Comparison of ENCODE assay signal across 14 cellular contexts in the genomic region with DNA sequence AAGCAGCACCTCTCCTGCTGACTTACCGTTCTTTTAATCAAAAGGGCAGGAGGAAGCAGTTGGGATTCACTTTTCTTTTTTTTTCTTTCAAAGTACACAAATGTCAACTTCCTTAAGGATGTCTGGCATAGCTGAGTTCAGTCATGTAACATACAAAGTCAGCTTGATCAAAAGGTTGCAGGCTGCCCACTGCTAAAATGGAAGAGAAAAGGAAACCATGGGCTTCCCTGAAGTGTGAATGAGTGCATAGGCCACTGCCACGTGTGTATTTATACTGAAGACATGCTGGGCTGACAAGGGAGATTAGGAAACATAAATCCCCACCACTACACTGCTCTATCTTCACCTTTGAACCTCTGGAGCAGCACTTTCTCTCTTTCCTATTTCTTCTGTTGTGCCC.
A peak's percentile ranks its signal among the peaks of the same experiment; 100 is the strongest.
DNase-seq lines count a peak whose midpoint lies in the region; ATAC-seq and TF ChIP-seq lines count a peak whose summit lies in the region.
"Had no signal": no experiment of that assay in that cellular context is flagged by ENCODE, and none has a peak within 500 bp of the region (broad histone marks: within the 10 kb centered on the region; RNA-seq: fewer than 3 reads in every experiment).

No MANE protein-coding gene starts in this region.

- no peak overlapping the region for H3K4me2 ChIP-seq in HCT116 (ENCODE audit: low read length)

- no peaks in the 10 kb centered on the region for H3K9me3 Mint-ChIP-seq in CD4-positive, alpha-beta memory T cell
- H3K9me3 Mint-ChIP-seq: CD4-positive, alpha-beta T cell; H9; IgD-negative memory B cell had no signal

- no peak for TF ChIP-seq POLR2A in HCT116 (IDR thresholded peaks at IDR 0.05; ENCODE audit: borderline replicate concordance, extremely low read depth, insufficient read depth, insufficient read length)
- no peak for TF ChIP-seq POLR2A in esophagus muscularis mucosa (IDR thresholded peaks at IDR 0.05; ENCODE audit: low read depth)

- 0 out of 4 replicates have a peak, but pooled peaks cover 0 to 4% of the 10 kb centered on the region in 2 experiments for H3K36me3 ChIP-seq in HCT116 (ENCODE audit: control insufficient read depth in 1 of 2, insufficient read depth in 2 of 2, low read length in 2 of 2)
- no peaks in the 10 kb centered on the region for H3K36me3 ChIP-seq in esophagus muscularis mucosa
- no peaks in the 10 kb centered on the region for H3K36me3 ChIP-seq in CD4-positive, alpha-beta memory T cell (ENCODE audit: insufficient read depth, low read length)

- ATAC-seq in HCT116 (no peak), left lobe of liver (peak; percentile 37)

- intact Hi-C loops in HCT116 (cut with micrococcal nuclease): no loop called here
- intact Hi-C loops in esophagus muscularis mucosa (cut with DNase I): no loop called here
- intact Hi-C loops in CD4-positive, alpha-beta memory T cell (cut with micrococcal nuclease): no loop called here

- H3K27me3 Mint-ChIP-seq in CD4-positive, alpha-beta memory T cell: no peaks in the 10 kb centered on the region
- H3K27me3 Mint-ChIP-seq: B cell; CD4-positive, alpha-beta T cell; IgD-negative memory B cell had no signal

- peaks cover 25 to 54% of the 10 kb centered on the region in 2 experiments for H3K4me1 ChIP-seq in HCT116 (ENCODE audit: control insufficient read depth in 1 of 2, insufficient read depth in 2 of 2, low read length in 2 of 2)
- peaks cover 21 to 38% (median 24%) of the 10 kb centered on the region in 4 donors for H3K4me1 ChIP-seq in esophagus muscularis mucosa
- H3K4me1 ChIP-seq in CD4-positive, alpha-beta memory T cell (ENCODE audit: insufficient read depth, low read length): no peaks in the 10 kb centered on the region

- TF ChIP-seq CTCF in HCT116 (IDR thresholded peaks at IDR 0.05 in 2 of 3, conservative IDR thresholded peaks at IDR 0.05 in 1 of 3; ENCODE audit: borderline replicate concordance in 1 of 3, insufficient read depth in 1 of 3, low read depth in 2 of 3, low read length in 2 of 3) (no peak), esophagus muscularis mucosa (IDR thresholded peaks at IDR 0.05) (no peak)

- H2AFZ ChIP-seq in HCT116 (ENCODE audit: low read depth, low read length, poor library complexity, severe bottlenecking): no peak overlapping the region

- H3K9me3 ChIP-seq in HCT116 (ENCODE audit: control insufficient read depth in 1 of 2, insufficient read depth in 1 of 2, low read depth in 1 of 2, low read length in 2 of 2): no peaks in the 10 kb centered on the region
- H3K9me3 ChIP-seq in esophagus muscularis mucosa: no peaks in the 10 kb centered on the region
- H3K9me3 ChIP-seq in CD4-positive, alpha-beta memory T cell (ENCODE audit: control insufficient read depth in 1 of 2, low read length in 2 of 2): no peaks in the 10 kb centered on the region

- POLR2A ChIA-PET in HCT116 (lab: Charles Lee): no interaction called here
- POLR2A ChIA-PET in CD4-positive, alpha-beta memory T cell (lab: Charles Lee; ENCODE audit: partially characterized antibody): no interaction called here

- H3K9ac ChIP-seq in HCT116 (ENCODE audit: low read length): no peak overlapping the region

- no peaks in the 10 kb centered on the region for H3K9me2 ChIP-seq in HCT116 (ENCODE audit: insufficient read depth)

- peaks cover 99% of the 10 kb centered on the region for H3K79me2 ChIP-seq in HCT116 (ENCODE audit: insufficient read depth, low read length)

- no peaks in the 10 kb centered on the region for H4K20me1 ChIP-seq in HCT116 (ENCODE audit: insufficient read depth)

- 35% methylated on average over 2 of the region's 2 CpGs for WGBS in esophagus muscularis mucosa

- TF ChIP-seq RAD21 in HCT116 (IDR thresholded peaks at IDR 0.05; ENCODE audit: low read depth): no peak

- RAD21 ChIA-PET in HCT116 (lab: Charles Lee; ENCODE audit: low non-redundant PET in 1 of 2, low total read pairs in 2 of 2, uncharacterized antibody in 2 of 2, unreplicated experiment in 2 of 2): no interaction called here

- peaks cover 3 to 7% of the 10 kb centered on the region in 2 donors for H3K36me3 Mint-ChIP-seq in CD4-positive, alpha-beta memory T cell

- no peak for TF ChIP-seq EP300 in esophagus muscularis mucosa (IDR thresholded peaks at IDR 0.05)

- CTCF ChIA-PET in HCT116 (lab: Charles Lee): no interaction called here
- CTCF ChIA-PET in CD4-positive, alpha-beta memory T cell (lab: Charles Lee; ENCODE audit: partially characterized antibody): interaction anchor here (1.3 kb wide), 1 partner anchor 9 kb away, joined by 4 read pairs; no protein-coding TSS in a partner anchor

- peak overlapping the region; percentile 4; the same call in 1 of the 2 replicates for H3K27ac ChIP-seq in HCT116 (ENCODE audit: low read depth, low read length)
- H3K27ac ChIP-seq in esophagus muscularis mucosa (replicated peaks in 1 of 4): no peak overlapping the region
- H3K27ac ChIP-seq in CD4-positive, alpha-beta memory T cell (ENCODE audit: low read depth, low read length): no peak overlapping the region

- H3K4me3 ChIP-seq in HCT116 (replicated peaks in 1 of 2; ENCODE audit: low read depth in 1 of 2, low read length in 2 of 2) (no peak overlapping the region), esophagus muscularis mucosa (no peak overlapping the region)
- no peak overlapping the region for H3K4me3 ChIP-seq in CD4-positive, alpha-beta memory T cell (ENCODE audit: low read length in 2 of 2)

- BruUV-seq in HCT116 (replicated peaks; lab: Mats Ljungman, UMichigan): no TSS peak

- H3K27me3 ChIP-seq in HCT116 (ENCODE audit: insufficient read depth, low read length) (no peaks in the 10 kb centered on the region), esophagus muscularis mucosa (no peaks in the 10 kb centered on the region)
- H3K27me3 ChIP-seq in CD4-positive, alpha-beta memory T cell (ENCODE audit: insufficient read depth, low read length): no peaks in the 10 kb centered on the region

- H3K27ac Mint-ChIP-seq in CD4-positive, alpha-beta memory T cell: no peak overlapping the region
- H3K27ac Mint-ChIP-seq: B cell; CD4-positive, alpha-beta T cell; H9 had no signal

- H3K4me1 Mint-ChIP-seq in CD4-positive, alpha-beta memory T cell: peaks cover 0 to 3% (median under 1%) of the 10 kb centered on the region in 4 donors
- H3K4me1 Mint-ChIP-seq: B cell, H9 had no signal

- H3K4me3 Mint-ChIP-seq in CD4-positive, alpha-beta memory T cell: no peak overlapping the region
- H3K4me3 Mint-ChIP-seq: B cell; CD4-positive, alpha-beta T cell; H9; IgD-negative memory B cell had no signal

- DNase-seq in HCT116 (ENCODE audit: low read depth, low spot score) (no peak), NCI-H69 (lab: John Stamatoyannopoulos, UW) (peak; percentile 22), left lobe of liver (ENCODE audit: low spot score) (no peak), pulmonary artery endothelial cell (ENCODE audit: low read depth, low spot score) (peak; percentile 33), esophagus muscularis mucosa (ENCODE audit: extremely low spot score) (no peak)
- DNase-seq in CD4-positive, alpha-beta memory T cell: no peak
- DNase-seq in activated CD4-positive, CD25-positive, alpha-beta regulatory T cell (lab: John Stamatoyannopoulos, UW): no peak
- DNase-seq: CD4-positive, alpha-beta T cell; H9; NCI-H2029; NCI-H2171 treated with DMSO at 0.1 percent for 48 hours; SIG-M5 had no signal

TF ChIP-seq in HCT116, 20 proteins besides CTCF, POLR2A, EP300 and RAD21:
- no peak for TF ChIP-seq SP1 (IDR thresholded peaks at IDR 0.05; ENCODE audit: low read depth)
- no peak for TF ChIP-seq ZFX (IDR thresholded peaks at IDR 0.05)
- TF ChIP-seq, protein P1, sequence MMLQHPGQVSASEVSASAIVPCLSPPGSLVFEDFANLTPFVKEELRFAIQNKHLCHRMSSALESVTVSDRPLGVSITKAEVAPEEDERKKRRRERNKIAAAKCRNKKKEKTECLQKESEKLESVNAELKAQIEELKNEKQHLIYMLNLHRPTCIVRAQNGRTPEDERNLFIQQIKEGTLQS (IDR thresholded peaks at IDR 0.05): no peak

Comparison
In these comparisons a context has a peak if more than half of its experiments do, and no peak if none do; other contexts are left out.
1. DNase-seq: peak in NCI-H69 (single experiment) and pulmonary artery endothelial cell (single experiment); none in HCT116 (single experiment), left lobe of liver (single experiment), esophagus muscularis mucosa (single experiment), CD4-positive, alpha-beta memory T cell (0 of 5) and activated CD4-positive, CD25-positive, alpha-beta regulatory T cell (0 of 4).